18 cellular contexts compared by ENCODE assay signal in genomic region chr10:18195060-18195799, GRCh38. TPM values are rescaled to one million over a fixed set of nuclear protein-coding genes. Genes with fewer than 3 reads are reported as not detected.
A peak's percentile ranks its signal among the peaks of the same experiment; 100 is the strongest.
DNase-seq lines count a peak whose midpoint lies in the region; ATAC-seq, FAIRE-seq and TF ChIP-seq lines count a peak whose summit lies in the region.
"Had no signal": no experiment of that assay in that cellular context is flagged by ENCODE, and none has a peak within 500 bp of the region (broad histone marks: within the 10 kb centered on the region; RNA-seq: fewer than 3 reads in every experiment).

No MANE protein-coding gene starts in this region.

- H3K36me3 ChIP-seq in ACC112 (ENCODE audit: insufficient read depth, low read length) (no peaks in the 10 kb centered on the region), esophagus muscularis mucosa (no peaks in the 10 kb centered on the region), muscle layer of colon (ENCODE audit: insufficient read depth, low read length) (no peaks in the 10 kb centered on the region), ascending aorta (no peaks in the 10 kb centered on the region)
- H3K36me3 ChIP-seq: heart left ventricle had no signal

- no peaks in the 10 kb centered on the region for H3K79me2 ChIP-seq in ACC112 (ENCODE audit: control insufficient read depth, insufficient read depth, low read length, unreplicated experiment)

- TF ChIP-seq CTCF in HFF-Myc (IDR thresholded peaks at IDR 0.05; ENCODE audit: low read depth, low read length, missing control alignments) (no peak), esophagus muscularis mucosa (IDR thresholded peaks at IDR 0.05) (no peak), D721Med (IDR thresholded peaks at IDR 0.05; ENCODE audit: insufficient read depth, missing control alignments) (no peak), ascending aorta (IDR thresholded peaks at IDR 0.05) (no peak)

- DNase-seq in HFF-Myc (ENCODE audit: extremely low read depth, low read depth): peak; percentile 7
- DNase-seq in esophagus muscularis mucosa (ENCODE audit: extremely low spot score): no peak
- DNase-seq in D721Med (ENCODE audit: insufficient read length, low spot score): no peak
- no peak for DNase-seq in NCI-H1048 (lab: John Stamatoyannopoulos, UW)
- no peak for DNase-seq in ascending aorta (ENCODE audit: low spot score in 2 of 2)
- DNase-seq: activated CD4-positive, alpha-beta T cell treated with anti-CD3 and anti-CD28 coated beads, Interleukin-2, amount 10 ng/mL, durations not matched to agents 24 days and 14 days; activated CD8-positive, alpha-beta memory T cell treated with anti-CD3 and anti-CD28 coated beads, Interleukin-2, amount 50 U/mL, for 4 hours; activated gamma-delta T cell treated with Interleukin-2 at 50 U/mL for 16 hours; islet precursor cell; nephron progenitor cell; PC-9; stimulated activated naive CD8-positive, alpha-beta T cell treated with anti-CD3 and anti-CD28 coated beads, Interleukin-15, Interleukin-2, amounts not matched to agents 100 U/mL and 50 U/mL, for 24 hours had no signal

- no peak overlapping the region for H3K9ac ChIP-seq in muscle layer of colon (ENCODE audit: low read length)

- no peak for TF ChIP-seq POLR2A in esophagus muscularis mucosa (IDR thresholded peaks at IDR 0.05; ENCODE audit: low read depth)

- H3K27ac ChIP-seq in ACC112 (ENCODE audit: low read depth, low read length) (no peak overlapping the region), esophagus muscularis mucosa (replicated peaks in 1 of 4) (peak overlapping the region; percentile 79 to 82 (median 80)), muscle layer of colon (ENCODE audit: low read depth, low read length) (peak overlapping the region; percentile 67), ascending aorta (no peak overlapping the region)
- H3K27ac ChIP-seq: coronary artery, PC-9 had no signal

- H3K9me3 ChIP-seq in esophagus muscularis mucosa: no peaks in the 10 kb centered on the region
- H3K9me3 ChIP-seq in muscle layer of colon (ENCODE audit: low read length): no peaks in the 10 kb centered on the region
- H3K9me3 ChIP-seq in ascending aorta: no peaks in the 10 kb centered on the region
- H3K9me3 ChIP-seq: heart left ventricle had no signal

- peak overlapping the region; percentile 46; the same call in 1 of the 2 replicates for H3K4me3 ChIP-seq in ACC112 (ENCODE audit: low read depth, low read length)
- no peak overlapping the region for H3K4me3 ChIP-seq in HFF-Myc (replicated peaks; ENCODE audit: low read depth, low read length)
- H3K4me3 ChIP-seq in esophagus muscularis mucosa: peak overlapping the region in 2 of 4 donors; percentile 15 to 27
- no peak overlapping the region for H3K4me3 ChIP-seq in muscle layer of colon (ENCODE audit: low read depth in 1 of 2, low read length in 2 of 2)
- no peak overlapping the region for H3K4me3 ChIP-seq in ascending aorta
- H3K4me3 ChIP-seq: coronary artery, heart left ventricle, PC-9 had no signal

- peak overlapping the region; percentile 52 for H2AFZ ChIP-seq in ACC112 (ENCODE audit: low read length, unreplicated experiment)
- H2AFZ ChIP-seq: PC-9 had no signal

- TF ChIP-seq EP300 in esophagus muscularis mucosa (IDR thresholded peaks at IDR 0.05): no peak

- 18% methylated on average over 10 of the region's 10 CpGs for WGBS in esophagus muscularis mucosa

- no peak for FAIRE-seq in D721Med (lab: Jason Lieb, UNC)
- FAIRE-seq: urothelium cell line had no signal

- H3K4me1 ChIP-seq in ACC112 (ENCODE audit: control insufficient read depth, insufficient read depth, low read length, unreplicated experiment): peaks cover 23% of the 10 kb centered on the region
- H3K4me1 ChIP-seq in esophagus muscularis mucosa: peaks cover 9 to 62% (median 56%) of the 10 kb centered on the region in 4 donors
- H3K4me1 ChIP-seq in muscle layer of colon (ENCODE audit: insufficient read depth, low read length): peaks cover 36% of the 10 kb centered on the region
- H3K4me1 ChIP-seq in ascending aorta: no peaks in the 10 kb centered on the region

- intact Hi-C loops in esophagus muscularis mucosa (cut with DNase I) (no loop called here), ascending aorta (cut with DNase I) (no loop called here)

- ATAC-seq in GM21717 (IDR thresholded peaks at IDR 0.05; ENCODE audit: unreplicated experiment): no peak
- ATAC-seq: heart left ventricle; stimulated activated naive CD8-positive, alpha-beta T cell treated with anti-CD3 and anti-CD28 coated beads, Interleukin-15, Interleukin-2, amounts not matched to agents 100 U/mL and 50 U/mL, for 24 hours had no signal

- H3K27me3 ChIP-seq in ACC112 (ENCODE audit: insufficient read depth, low read length): no peaks in the 10 kb centered on the region
- H3K27me3 ChIP-seq in esophagus muscularis mucosa: no peaks in the 10 kb centered on the region
- H3K27me3 ChIP-seq in muscle layer of colon (ENCODE audit: control insufficient read depth in 1 of 2, insufficient read depth in 2 of 2, low read length in 2 of 2): no peaks in the 10 kb centered on the region
- H3K27me3 ChIP-seq in ascending aorta: no peaks in the 10 kb centered on the region
- H3K27me3 ChIP-seq: heart left ventricle had no signal

RNA-seq across cellular contexts. Expression of gene CACNB2, which starts 55.0 kb away (rescaled TPM):
- total RNA-seq in esophagus muscularis mucosa: 100 to 1,000 TPM in 1 of 4 donors, 10 to 100 TPM in 3; 73.5 to 108 (median 87.2) TPM
- total RNA-seq in ascending aorta: 0.96 TPM
- total RNA-seq: activated CD4-positive, alpha-beta T cell treated with anti-CD3 and anti-CD28 coated beads, Interleukin-2, amount 10 ng/mL, durations not matched to agents 24 days and 14 days; PC-9 had no signal

Comparison
In these comparisons a context has a peak if more than half of its experiments do, and no peak if none do; other contexts are left out.
1. H3K27ac ChIP-seq: peak in esophagus muscularis mucosa (4 of 4) and muscle layer of colon (single experiment); none in ACC112 (single experiment) and ascending aorta (0 of 2).
2. RNA of gene CACNB2, which starts 55.0 kb away (total RNA-seq): 73.5 to 108 TPM in esophagus muscularis mucosa; 0.96 TPM in ascending aorta (single experiment); every median in the first group is over 10 times any median in the second.